Comparison of ENCODE assay signal across 9 cellular contexts in the genomic region with DNA sequence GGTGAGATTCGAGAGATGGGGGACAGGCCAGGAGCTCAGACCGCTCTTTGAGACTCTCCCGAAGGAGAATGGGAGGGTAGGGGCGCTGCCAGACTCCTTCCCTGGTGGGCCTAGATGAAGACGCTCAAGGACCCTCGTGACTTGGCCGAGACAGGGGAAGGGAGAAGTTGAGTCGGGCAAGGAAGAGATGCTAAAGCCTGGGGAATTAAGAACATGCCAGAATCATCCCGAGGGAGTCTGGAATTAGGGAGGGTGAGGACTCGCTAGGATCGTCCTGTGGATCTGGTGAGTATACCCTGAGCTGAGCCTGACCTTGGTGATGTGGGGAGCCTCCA. TPM values are rescaled to one million over a fixed set of nuclear protein-coding genes. Genes with fewer than 3 reads are reported as not detected.
DNase-seq lines count a peak whose midpoint lies in the region; ATAC-seq and TF ChIP-seq lines count a peak whose summit lies in the region.
"Had no signal": no experiment of that assay in that cellular context is flagged by ENCODE, and none has a peak within 500 bp of the region (broad histone marks: within the 10 kb centered on the region; RNA-seq: fewer than 3 reads in every experiment).

No MANE protein-coding gene starts in this region.

- peak overlapping the region; percentile 67 for H2AFZ ChIP-seq in GM23248

- peaks cover 23% of the 10 kb centered on the region; the same call in 1 of the 2 replicates for H3K36me3 ChIP-seq in GM23248 (ENCODE audit: low read depth)
- peaks cover 76% of the 10 kb centered on the region for H3K36me3 ChIP-seq in SK-N-MC (ENCODE audit: insufficient read depth, low read length)
- H3K36me3 ChIP-seq in gastrocnemius medialis: peaks cover 0 to 37% of the 10 kb centered on the region in 2 donors

- peak overlapping the region; percentile 88 for H3K4me2 ChIP-seq in GM23248 (ENCODE audit: unreplicated experiment)

- no peak for ATAC-seq in gastrocnemius medialis

- no peak for TF ChIP-seq CTCF in fibroblast of pulmonary artery (IDR thresholded peaks at IDR 0.05; ENCODE audit: low read length, missing control alignments)
- TF ChIP-seq CTCF in gastrocnemius medialis (IDR thresholded peaks at IDR 0.05 in 4 of 5, conservative IDR thresholded peaks at IDR 0.05 in 1 of 5): no peak

- peak overlapping the region; percentile 79 for H3K4me3 ChIP-seq in GM23248
- peak overlapping the region; percentile 91 for H3K4me3 ChIP-seq in SK-N-MC
- H3K4me3 ChIP-seq in fibroblast of pulmonary artery (replicated peaks; ENCODE audit: low read depth, low read length): peak overlapping the region; percentile 77
- peak overlapping the region; percentile 53 to 70 (median 58) for H3K4me3 ChIP-seq in gastrocnemius medialis

- intact Hi-C loops in gastrocnemius medialis (cut with DNase I; ENCODE audit: low total_unique reads): no loop called here

- H3K4me1 ChIP-seq in GM23248 (ENCODE audit: insufficient read depth): peaks cover 13% of the 10 kb centered on the region
- H3K4me1 ChIP-seq in gastrocnemius medialis: peaks cover 5 to 14% of the 10 kb centered on the region in 2 donors

- no peak for DNase-seq in GM23248
- DNase-seq in SK-N-MC (ENCODE audit: low read depth, low spot score): no peak
- no peak for DNase-seq in fibroblast of pulmonary artery (ENCODE audit: low read depth)
- no peak for DNase-seq in gastrocnemius medialis
- DNase-seq in NAMALWA (ENCODE audit: low spot score): no peak
- DNase-seq in NCI-H748 treated with DMSO at 0.1 percent for 48 hours (lab: John Stamatoyannopoulos, UW): no peak
- no peak for DNase-seq in NCI-H2029 (lab: John Stamatoyannopoulos, UW)
- no peak for DNase-seq in activated CD8-positive, alpha-beta memory T cell treated with anti-CD3 and anti-CD28 coated beads for 24 hours

- H4K20me1 ChIP-seq in GM23248 (ENCODE audit: insufficient read depth): no peaks in the 10 kb centered on the region

- H3K27me3 ChIP-seq in GM23248 (replicated peaks; ENCODE audit: insufficient read depth) (no peaks in the 10 kb centered on the region), gastrocnemius medialis (no peaks in the 10 kb centered on the region)

- in situ Hi-C loops in GM23248 (cut with MboI): no loop called here
- in situ Hi-C loops in gastrocnemius medialis (cut with MboI; ENCODE audit: low sequenced_read_pairs in 4 of 4): loop anchor here in 3 of 4 donors (25.0 kb wide), 2 partner anchors 149 to 274 kb away; partner anchors contain the start of genes NCOA5 (in 3 of the 3) and ZNF335 (in 1 of the 3)

- H3K9me3 ChIP-seq in GM23248 (ENCODE audit: low read depth) (no peaks in the 10 kb centered on the region), SK-N-MC (ENCODE audit: low read depth, low read length) (no peaks in the 10 kb centered on the region), gastrocnemius medialis (no peaks in the 10 kb centered on the region)

- H3F3A ChIP-seq in GM23248 (ENCODE audit: insufficient read depth): peaks cover 38% of the 10 kb centered on the region

- H3K9ac ChIP-seq in GM23248 (peak overlapping the region; percentile 81), SK-N-MC (ENCODE audit: insufficient read length) (peak overlapping the region; percentile 95)

- peaks cover 34% of the 10 kb centered on the region for H3K79me2 ChIP-seq in GM23248 (ENCODE audit: insufficient read depth)

- TF ChIP-seq POLR2A in gastrocnemius medialis (IDR thresholded peaks at IDR 0.05): no peak

- no peak overlapping the region for H3K27ac ChIP-seq in GM23248
- peak overlapping the region; percentile 79 for H3K27ac ChIP-seq in SK-N-MC
- H3K27ac ChIP-seq in gastrocnemius medialis: peak overlapping the region; percentile 7 to 60 (median 21)

- WGBS in GM23248 (ENCODE audit: low coverage in 1 of 2, low lambda C conversion rate in 2 of 2, missing lambda C conversion rate in 2 of 2), 2 experiments: 5 to 10% methylated on average over 11 of the region's 11 CpGs

- no peaks in the 10 kb centered on the region for H3K9me2 ChIP-seq in GM23248 (ENCODE audit: insufficient read depth)

RNA-seq across cellular contexts. Expression of gene UBE2C, which starts 0.5 kb away (rescaled TPM):
- total RNA-seq in GM23248 (2014; rRNA removed; shearing (Covaris generic)): 33.8 and 38.8 TPM in 2 replicates
- 69.2 and 78.4 TPM in 2 replicates for polyA plus RNA-seq in GM23248 (2016; fragmentation: Nextera tagmentation; extraction: Ambion mirVana)
- under 1 TPM in 1 of 4 donors, not detected in 3; 0.84 TPM for total RNA-seq in gastrocnemius medialis

RNA-seq across cellular contexts. Expression of gene TNNC2, which starts 14.1 kb away (rescaled TPM):
- total RNA-seq in GM23248 (2014; rRNA removed; shearing (Covaris generic)): not detected in 2 replicates
- 0.83 and 1.1 TPM in 2 replicates for polyA plus RNA-seq in GM23248 (2016; fragmentation: Nextera tagmentation; extraction: Ambion mirVana)
- 1,000 to 10,000 TPM; 2,919 to 3,968 (median 3,006) TPM for total RNA-seq in gastrocnemius medialis
- total RNA-seq: pulmonary artery endothelial cell had no signal

RNA-seq across cellular contexts. Expression of gene SNX21, which starts 20.6 kb away (rescaled TPM):
- total RNA-seq in GM23248 (2014; rRNA removed; shearing (Covaris generic)): 88.4 and 100 TPM in 2 replicates
- 50.9 and 54.7 TPM in 2 replicates for polyA plus RNA-seq in GM23248 (2016; fragmentation: Nextera tagmentation; extraction: Ambion mirVana)
- 100 to 1,000 TPM in 2 of 4 donors, 10 to 100 TPM in 2; 35.8 to 114 (median 79.0) TPM for total RNA-seq in gastrocnemius medialis

RNA-seq across cellular contexts. Expression of gene DNTTIP1, which starts 21.2 kb away (rescaled TPM):
- 12.4 and 22.9 TPM in 2 replicates for total RNA-seq in GM23248 (2014; rRNA removed; shearing (Covaris generic))
- 57.2 and 57.6 TPM in 2 replicates for polyA plus RNA-seq in GM23248 (2016; fragmentation: Nextera tagmentation; extraction: Ambion mirVana)
- 10 to 100 TPM; 26.1 to 41.9 (median 36.4) TPM for total RNA-seq in gastrocnemius medialis

RNA-seq across cellular contexts. Expression of gene WFDC3, which starts 21.3 kb away (rescaled TPM):
- total RNA-seq in GM23248 (2014; rRNA removed; shearing (Covaris generic)): 0.76 TPM in 1 of 2 replicates, not detected in the other
- polyA plus RNA-seq in GM23248 (2016; fragmentation: Nextera tagmentation; extraction: Ambion mirVana): 2.4 and 3.6 TPM in 2 replicates
- total RNA-seq in gastrocnemius medialis: not detected
- total RNA-seq: pulmonary artery endothelial cell had no signal

Comparison
In these comparisons a context has a peak if more than half of its experiments do, and no peak if none do; other contexts are left out.
1. RNA of gene UBE2C, which starts 0.5 kb away (total RNA-seq): 33.8 to 38.8 TPM in GM23248; 0.84 TPM in gastrocnemius medialis; every median in the first group is over 10 times any median in the second.
2. RNA of gene TNNC2, which starts 14.1 kb away (total RNA-seq): 2,919 to 3,968 TPM in gastrocnemius medialis; not detected in GM23248; every median in the first group is over 1,000 times any median in the second.
3. Peak in every context shown above with its lines, with median percentiles within 50 percentile points of each other: H3K4me3 ChIP-seq.